8 cellular contexts compared by ENCODE assay signal in the genomic region with DNA sequence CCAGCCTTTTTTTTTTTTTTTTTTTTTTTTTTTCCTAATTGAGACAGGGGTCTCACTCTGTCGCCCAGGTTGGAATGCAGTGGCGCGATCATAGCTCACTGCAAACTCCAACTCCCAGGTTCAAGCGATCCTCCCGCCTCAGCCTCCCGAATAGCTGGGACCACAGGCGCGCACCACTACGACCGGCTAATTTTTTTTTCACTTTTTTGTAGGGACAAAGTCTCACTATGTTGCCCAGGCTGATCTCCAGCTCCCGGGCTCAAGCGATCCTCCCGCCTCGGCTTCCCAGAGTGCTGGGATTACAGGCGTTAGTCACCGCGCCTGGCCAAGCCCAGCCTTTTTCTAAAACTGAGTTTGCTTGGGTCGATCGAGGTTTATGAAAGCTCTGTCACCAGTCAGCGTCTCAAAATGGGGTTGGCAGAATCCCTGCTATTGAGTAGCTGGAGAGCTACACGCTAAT. TPM values are rescaled to one million over a fixed set of nuclear protein-coding genes. Genes with fewer than 3 reads are reported as not detected.
DNase-seq lines count a peak whose midpoint lies in the region; FAIRE-seq and TF ChIP-seq lines count a peak whose summit lies in the region.

No MANE protein-coding gene starts in this region.

- no peaks in the 10 kb centered on the region for H3K9me2 ChIP-seq in SU-DHL-6 (replicated peaks; ENCODE audit: insufficient read depth, low read length)

- H2BK12ac ChIP-seq in mesenchymal stem cell (ENCODE audit: low read length in 2 of 2): no peak overlapping the region

- no peak overlapping the region for H2BK120ac ChIP-seq in mesenchymal stem cell (ENCODE audit: low read depth, low read length)

- no peaks in the 10 kb centered on the region for H3K79me1 ChIP-seq in mesenchymal stem cell (replicated peaks; ENCODE audit: low read length, poor library complexity, severe bottlenecking)

- H3K4ac ChIP-seq in mesenchymal stem cell (ENCODE audit: low read depth in 1 of 2, low read length in 2 of 2): peak overlapping the region; percentile 61 to 64

- peak overlapping the region; percentile 37 for H4K8ac ChIP-seq in mesenchymal stem cell (ENCODE audit: low read length)

- H3K27me3 Mint-ChIP-seq in type B pancreatic cell: no peaks in the 10 kb centered on the region

- TF ChIP-seq CTCF in SU-DHL-6 (IDR thresholded peaks at IDR 0.05; ENCODE audit: insufficient read depth, low read length, poor library complexity, severe bottlenecking) (no peak), type B pancreatic cell (conservative IDR thresholded peaks at IDR 0.05) (no peak), GM20000 (IDR thresholded peaks at IDR 0.05; ENCODE audit: extremely low read depth, missing control alignments) (no peak)

- peaks cover 8% of the 10 kb centered on the region for H3K36me3 Mint-ChIP-seq in type B pancreatic cell

- H3K27ac Mint-ChIP-seq in type B pancreatic cell: peak overlapping the region; percentile 100

- H3K27ac ChIP-seq in SU-DHL-6 (ENCODE audit: low read depth, low read length) (peak overlapping the region; percentile 54), ectodermal cell (ENCODE audit: insufficient read depth, low read depth, low read length, poor library complexity, severe bottlenecking) (peak overlapping the region; percentile 63), mesenchymal stem cell (ENCODE audit: low read length, poor library complexity, severe bottlenecking) (peak overlapping the region; percentile 95)

- H3K9ac ChIP-seq in SU-DHL-6 (ENCODE audit: low read length) (peak overlapping the region; percentile 74), mesenchymal stem cell (ENCODE audit: low read length) (peak overlapping the region; percentile 97)

- FAIRE-seq in GM19239 (lab: Jason Lieb, UNC): peak; percentile 68

- no peak overlapping the region for H2AK5ac ChIP-seq in mesenchymal stem cell (ENCODE audit: low read length, severe bottlenecking)

- H4K91ac ChIP-seq in mesenchymal stem cell (ENCODE audit: low read length): peak overlapping the region; percentile 27

- H3K4me3 Mint-ChIP-seq in type B pancreatic cell: peak overlapping the region; percentile 100

- 3 to 4% methylated on average over 21 of the region's 21 CpGs for WGBS in ectodermal cell, 2 experiments
- WGBS in mesenchymal stem cell: 0% methylated on average over 20 of the region's 21 CpGs

- H3K27me3 ChIP-seq in SU-DHL-6 (ENCODE audit: low read length) (no peaks in the 10 kb centered on the region), ectodermal cell (ENCODE audit: control insufficient read depth, insufficient read depth, low read length, poor library complexity, severe bottlenecking) (no peaks in the 10 kb centered on the region), mesenchymal stem cell (ENCODE audit: control insufficient read depth in 1 of 2, insufficient read depth in 1 of 2, low read length in 2 of 2) (peaks cover 0 to 3% of the 10 kb centered on the region in 2 experiments)

- H3K4me2 ChIP-seq in SU-DHL-6 (ENCODE audit: low read depth, low read length, poor library complexity, severe bottlenecking): peak overlapping the region; percentile 83
- H3K4me2 ChIP-seq in mesenchymal stem cell (ENCODE audit: low read length, poor library complexity, severe bottlenecking): peak overlapping the region; percentile 66

- H3K23ac ChIP-seq in mesenchymal stem cell (ENCODE audit: low read length in 2 of 2): no peak overlapping the region

- no peak overlapping the region for H2BK15ac ChIP-seq in mesenchymal stem cell (ENCODE audit: low read depth, poor library complexity, severe bottlenecking)

- H3K4me1 Mint-ChIP-seq in type B pancreatic cell (ENCODE audit: unreplicated experiment): no peaks in the 10 kb centered on the region

- H3K9me3 ChIP-seq in SU-DHL-6 (ENCODE audit: insufficient read depth, low read length) (no peaks in the 10 kb centered on the region), ectodermal cell (ENCODE audit: control insufficient read depth, low read length) (no peaks in the 10 kb centered on the region), mesenchymal stem cell (ENCODE audit: control insufficient read depth, low read length) (no peaks in the 10 kb centered on the region)

- no peaks in the 10 kb centered on the region for H4K20me1 ChIP-seq in SU-DHL-6 (ENCODE audit: low read depth, low read length)

- H2AFZ ChIP-seq in SU-DHL-6 (ENCODE audit: low read depth, low read length, severe bottlenecking) (peak overlapping the region; percentile 74), mesenchymal stem cell (ENCODE audit: low read depth, low read length) (no peak overlapping the region)

- peaks cover 5% of the 10 kb centered on the region for H3K4me1 ChIP-seq in ectodermal cell (ENCODE audit: control insufficient read depth, insufficient read depth, low read length)
- peaks cover 6% of the 10 kb centered on the region for H3K4me1 ChIP-seq in mesenchymal stem cell (ENCODE audit: control insufficient read depth, insufficient read depth, low read depth, low read length)

- H3K4me3 ChIP-seq in SU-DHL-6 (ENCODE audit: insufficient read depth, low read length, poor library complexity, severe bottlenecking) (peak overlapping the region; percentile 61), ectodermal cell (ENCODE audit: insufficient read depth, low read depth, low read length) (peak overlapping the region; percentile 39), mesenchymal stem cell (ENCODE audit: insufficient read depth in 1 of 2, low read depth in 1 of 2, low read length in 2 of 2) (peak overlapping the region in 1 of 2 experiments; percentile 85)

- H3F3A ChIP-seq in SU-DHL-6 (ENCODE audit: insufficient read depth): no peaks in the 10 kb centered on the region

- DNase-seq in A172 (ENCODE audit: low spot score): peak; percentile 21
- no peak for DNase-seq in GM19239 (ENCODE audit: insufficient read length, low spot score)
- peak; percentile 79 for DNase-seq in mesenchymal stem cell
- no peak for DNase-seq in type B pancreatic cell (ENCODE audit: extremely low spot score, unreplicated experiment)
- DNase-seq in GM20000 (ENCODE audit: low spot score): no peak
- no peak for DNase-seq in NAMALWA (ENCODE audit: low spot score)

- H3K14ac ChIP-seq in mesenchymal stem cell (ENCODE audit: low read length in 2 of 2): no peak overlapping the region

- H3K36me3 ChIP-seq in SU-DHL-6 (ENCODE audit: low read length): no peaks in the 10 kb centered on the region
- H3K36me3 ChIP-seq in ectodermal cell (ENCODE audit: control insufficient read depth, insufficient read depth, low read length): no peaks in the 10 kb centered on the region
- peaks cover 17 to 27% of the 10 kb centered on the region in 2 experiments for H3K36me3 ChIP-seq in mesenchymal stem cell (ENCODE audit: control insufficient read depth in 1 of 2, insufficient read depth in 2 of 2, low read depth in 1 of 2, low read length in 2 of 2)

- peaks cover 12% of the 10 kb centered on the region; the same call in 1 of the 2 replicates for H3K79me2 ChIP-seq in SU-DHL-6 (ENCODE audit: insufficient read depth, low read length)

- peak overlapping the region in 1 of 2 experiments; percentile 33 for H3K18ac ChIP-seq in mesenchymal stem cell (ENCODE audit: low read depth in 1 of 2, low read length in 2 of 2)

- H2BK5ac ChIP-seq in mesenchymal stem cell (ENCODE audit: low read depth, low read length, poor library complexity, severe bottlenecking): no peak overlapping the region

- H3K9me3 Mint-ChIP-seq in type B pancreatic cell: no peaks in the 10 kb centered on the region

RNA-seq across cellular contexts. Expression of gene OTUD5, which starts 1.3 kb away (rescaled TPM):
- total RNA-seq in A172 (2014; rRNA removed; shearing (Covaris generic)): 26.4 and 31.5 TPM in 2 replicates
- polyA plus RNA-seq in ectodermal cell (2013, experiment 1 of 4): 60.9 TPM
- polyA plus RNA-seq in ectodermal cell (2013, experiment 2 of 4): 66.5 TPM
- polyA plus RNA-seq in ectodermal cell (2013, experiment 3 of 4): 50.6 TPM
- 52.6 TPM for polyA plus RNA-seq in ectodermal cell (2013, experiment 4 of 4)
- polyA plus RNA-seq in mesenchymal stem cell (2013, experiment 1 of 2): 44.5 TPM
- 44.0 TPM for polyA plus RNA-seq in mesenchymal stem cell (2013, experiment 2 of 2)
- total RNA-seq in type B pancreatic cell (ENCODE audit: low replicate concordance): 49.5 and 53.1 TPM in 2 replicates

RNA-seq across cellular contexts. Expression of gene KCND1, which starts 13.0 kb away (rescaled TPM):
- total RNA-seq in A172 (2014; rRNA removed; shearing (Covaris generic)): 0.67 and 0.91 TPM in 2 replicates
- polyA plus RNA-seq in ectodermal cell (2013, experiment 1 of 4): 7.7 TPM
- 7.2 TPM for polyA plus RNA-seq in ectodermal cell (2013, experiment 2 of 4)
- 5.9 TPM for polyA plus RNA-seq in ectodermal cell (2013, experiment 3 of 4)
- polyA plus RNA-seq in ectodermal cell (2013, experiment 4 of 4): 6.8 TPM
- polyA plus RNA-seq in mesenchymal stem cell (2013, experiment 1 of 2): 4.6 TPM
- polyA plus RNA-seq in mesenchymal stem cell (2013, experiment 2 of 2): 4.3 TPM
- total RNA-seq in type B pancreatic cell (ENCODE audit: low replicate concordance): 3.0 and 3.8 TPM in 2 replicates

RNA-seq across cellular contexts. Expression of gene PIM2, which starts 39.8 kb away (rescaled TPM):
- total RNA-seq in A172 (2014; rRNA removed; shearing (Covaris generic)): 0.59 and 0.74 TPM in 2 replicates
- polyA plus RNA-seq in ectodermal cell (2013, experiment 1 of 4): 12.5 TPM
- polyA plus RNA-seq in ectodermal cell (2013, experiment 2 of 4): 13.9 TPM
- polyA plus RNA-seq in ectodermal cell (2013, experiment 3 of 4): 10.5 TPM
- polyA plus RNA-seq in ectodermal cell (2013, experiment 4 of 4): 11.4 TPM
- polyA plus RNA-seq in mesenchymal stem cell (2013, experiment 1 of 2): 11.0 TPM
- 10.8 TPM for polyA plus RNA-seq in mesenchymal stem cell (2013, experiment 2 of 2)
- total RNA-seq in type B pancreatic cell (ENCODE audit: low replicate concordance): 9.3 and 11.5 TPM in 2 replicates

RNA-seq across cellular contexts. Expression of gene GRIPAP1, which starts 43.4 kb away (rescaled TPM):
- total RNA-seq in A172 (2014; rRNA removed; shearing (Covaris generic)): 15.9 and 18.3 TPM in 2 replicates
- 50.1 TPM for polyA plus RNA-seq in ectodermal cell (2013, experiment 1 of 4)
- polyA plus RNA-seq in ectodermal cell (2013, experiment 2 of 4): 55.0 TPM
- polyA plus RNA-seq in ectodermal cell (2013, experiment 3 of 4): 37.3 TPM
- polyA plus RNA-seq in ectodermal cell (2013, experiment 4 of 4): 43.8 TPM
- polyA plus RNA-seq in mesenchymal stem cell (2013, experiment 1 of 2): 14.9 TPM
- 14.8 TPM for polyA plus RNA-seq in mesenchymal stem cell (2013, experiment 2 of 2)
- total RNA-seq in type B pancreatic cell (ENCODE audit: low replicate concordance): 43.3 and 54.7 TPM in 2 replicates

RNA-seq across cellular contexts. Expression of gene SLC35A2, which starts 47.2 kb away (rescaled TPM):
- total RNA-seq in A172 (2014; rRNA removed; shearing (Covaris generic)): 18.9 and 32.6 TPM in 2 replicates
- polyA plus RNA-seq in ectodermal cell (2013, experiment 1 of 4): 18.2 TPM
- polyA plus RNA-seq in ectodermal cell (2013, experiment 2 of 4): 25.0 TPM
- 14.1 TPM for polyA plus RNA-seq in ectodermal cell (2013, experiment 3 of 4)
- 15.4 TPM for polyA plus RNA-seq in ectodermal cell (2013, experiment 4 of 4)
- 38.4 TPM for polyA plus RNA-seq in mesenchymal stem cell (2013, experiment 1 of 2)
- polyA plus RNA-seq in mesenchymal stem cell (2013, experiment 2 of 2): 38.1 TPM
- 33.3 and 79.0 TPM in 2 replicates for total RNA-seq in type B pancreatic cell (ENCODE audit: low replicate concordance)

Comparison
In these comparisons a context has a peak if more than half of its experiments do, and no peak if none do; other contexts are left out.
1. DNase-seq: peak in A172 (single experiment) and mesenchymal stem cell (single experiment); none in GM19239 (single experiment), type B pancreatic cell (single experiment), GM20000 (single experiment) and NAMALWA (single experiment).
2. Peak in every context shown above with its lines, with median percentiles within 50 percentile points of each other: H3K27ac ChIP-seq.